Comparison of ENCODE assay signal across 16 cellular contexts in the genomic region with DNA sequence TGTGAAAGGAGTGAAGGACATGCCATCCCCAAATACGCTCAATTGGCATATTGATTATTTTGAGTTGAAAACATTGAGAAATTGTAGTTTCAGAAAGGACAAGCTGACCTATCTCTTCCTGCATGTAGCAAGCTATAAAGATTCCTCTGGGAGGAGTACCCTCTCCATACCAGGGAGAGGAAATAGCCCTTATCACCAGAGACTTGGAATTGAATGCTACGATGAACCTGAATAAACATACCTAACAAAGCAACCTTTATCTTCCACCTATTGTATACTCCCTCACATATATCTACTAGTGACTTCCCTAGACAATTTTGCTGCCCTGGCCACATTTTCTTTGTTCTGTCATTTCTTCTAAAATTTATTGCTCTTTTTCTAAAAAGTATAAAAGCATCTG.
DNase-seq lines count a peak whose midpoint lies in the region; ATAC-seq and TF ChIP-seq lines count a peak whose summit lies in the region.
"Had no signal": no experiment of that assay in that cellular context is flagged by ENCODE, and none has a peak within 500 bp of the region (broad histone marks: within the 10 kb centered on the region; RNA-seq: fewer than 3 reads in every experiment).

No MANE protein-coding gene starts in this region.

- no peak overlapping the region for H3K4ac ChIP-seq in mesendoderm (ENCODE audit: low read depth, low read length)

- H3K79me1 ChIP-seq in mesendoderm (ENCODE audit: low read length), result no peaks in the 10 kb centered on the region

- no peak overlapping the region for H3K9ac ChIP-seq in mesendoderm (ENCODE audit: low read length)
- H3K9ac ChIP-seq: BLaER1 treated with 17β-estradiol and CSF1 and Interleukin-3, amounts not matched to agents 10 nM and 100 nM had no signal

- no peak overlapping the region for H2AK5ac ChIP-seq in mesendoderm (ENCODE audit: low read length)

- H4K5ac ChIP-seq in mesendoderm (ENCODE audit: low read length), result no peak overlapping the region

- no CpG with 5 or more reads among the region's 2 CpGs for WGBS in mesendoderm (ENCODE audit: extremely low coverage, insufficient coverage, low lambda C conversion rate)

- H3K27ac ChIP-seq in mesendoderm (ENCODE audit: low read depth, low read length), result no peak overlapping the region
- H3K27ac ChIP-seq: BLaER1 treated with 17β-estradiol and CSF1 and Interleukin-3, amounts not matched to agents 10 nM and 100 nM had no signal

- H3K4me2 ChIP-seq in mesendoderm (ENCODE audit: low read length), result no peak overlapping the region
- H3K4me2 ChIP-seq: BLaER1 treated with 17β-estradiol and CSF1 and Interleukin-3, amounts not matched to agents 10 nM and 100 nM had no signal

- H2BK120ac ChIP-seq in mesendoderm (ENCODE audit: low read depth, low read length), result no peak overlapping the region

- H3K27ac Mint-ChIP-seq in endothelial cell (ENCODE audit: unreplicated experiment) (peak overlapping the region; percentile 88), HFFc6 (no peak overlapping the region)
- H3K27ac Mint-ChIP-seq: B cell; CD8-positive, alpha-beta T cell; H9 had no signal

- no peaks in the 10 kb centered on the region for H3K4me1 ChIP-seq in mesendoderm (ENCODE audit: control insufficient read depth, low read depth, low read length)

- H3K27me3 Mint-ChIP-seq in endothelial cell (ENCODE audit: unreplicated experiment), result no peaks in the 10 kb centered on the region
- H3K27me3 Mint-ChIP-seq in HFFc6 (ENCODE audit: insufficient read depth), result peaks cover 5% of the 10 kb centered on the region

- H3K36me3 Mint-ChIP-seq in endothelial cell (ENCODE audit: low read depth, unreplicated experiment) (no peaks in the 10 kb centered on the region), HFFc6 (ENCODE audit: low read depth) (no peaks in the 10 kb centered on the region)
- H3K36me3 Mint-ChIP-seq: CD8-positive, alpha-beta T cell had no signal

- ATAC-seq in GM18502 (IDR thresholded peaks at IDR 0.05; ENCODE audit: poor library complexity, unreplicated experiment), result no peak
- ATAC-seq: CD8-positive, alpha-beta T cell had no signal

- no peak overlapping the region for H3K4me3 ChIP-seq in mesendoderm (ENCODE audit: low read length)
- H3K4me3 ChIP-seq: BLaER1 treated with 17β-estradiol and CSF1 and Interleukin-3, amounts not matched to agents 10 nM and 100 nM had no signal

- H2BK5ac ChIP-seq in mesendoderm (ENCODE audit: low read length), result no peak overlapping the region

- H3K27me3 ChIP-seq in mesendoderm (ENCODE audit: insufficient read depth, low read length, poor library complexity), result no peaks in the 10 kb centered on the region
- H3K27me3 ChIP-seq: BLaER1 treated with 17β-estradiol and CSF1 and Interleukin-3, amounts not matched to agents 10 nM and 100 nM had no signal

- H3K23ac ChIP-seq in mesendoderm (ENCODE audit: low read length), result no peak overlapping the region

- H3K4me1 Mint-ChIP-seq in endothelial cell (ENCODE audit: unreplicated experiment) (peaks cover 28% of the 10 kb centered on the region), HFFc6 (ENCODE audit: low read depth) (peaks cover 9% of the 10 kb centered on the region; the same call in 1 of the 2 replicates)
- H3K4me1 Mint-ChIP-seq: B cell had no signal

- no peak overlapping the region for H3K18ac ChIP-seq in mesendoderm (ENCODE audit: low read length)

- no peaks in the 10 kb centered on the region for H3K79me2 ChIP-seq in mesendoderm (ENCODE audit: control insufficient read depth, insufficient read depth, low read length)

- no peak overlapping the region for H2BK15ac ChIP-seq in mesendoderm (replicated peaks; ENCODE audit: low read depth)

- H3K56ac ChIP-seq in mesendoderm (ENCODE audit: low read length), result no peak overlapping the region

- TF ChIP-seq CTCF in endothelial cell (IDR thresholded peaks at IDR 0.05; ENCODE audit: unreplicated experiment) (no peak), HFFc6 (IDR thresholded peaks at IDR 0.05) (no peak)

- no peak overlapping the region for H3K4me3 Mint-ChIP-seq in endothelial cell (ENCODE audit: unreplicated experiment)
- no peak overlapping the region for H3K4me3 Mint-ChIP-seq in HFFc6
- H3K4me3 Mint-ChIP-seq: B cell; CD8-positive, alpha-beta T cell; H9 had no signal

- H3K36me3 ChIP-seq in mesendoderm (ENCODE audit: control insufficient read depth, insufficient read depth, low read length), result no peaks in the 10 kb centered on the region
- H3K36me3 ChIP-seq: BLaER1 treated with 17β-estradiol and CSF1 and Interleukin-3, amounts not matched to agents 10 nM and 100 nM had no signal

- H3K9me3 Mint-ChIP-seq in endothelial cell (ENCODE audit: unreplicated experiment) (no peaks in the 10 kb centered on the region), HFFc6 (no peaks in the 10 kb centered on the region)
- H3K9me3 Mint-ChIP-seq: CD8-positive, alpha-beta T cell had no signal

- H4K8ac ChIP-seq in mesendoderm (ENCODE audit: low read depth, low read length), result no peak overlapping the region

- DNase-seq in NCI-H345 (lab: John Stamatoyannopoulos, UW) (peak; percentile 31), NCI-H748 treated with DMSO at 0.1 percent for 48 hours (lab: John Stamatoyannopoulos, UW) (peak; percentile 17), endothelial cell (ENCODE audit: low spot score) (no peak), mesendoderm (peak; percentile 68), HPDE6-E6E7 (ENCODE audit: extremely low spot score) (no peak), HFFc6 (no peak)
- no peak for DNase-seq in activated CD4-positive, alpha-beta T cell treated with anti-CD3 and anti-CD28 coated beads for 48 hours
- DNase-seq: Calu3; CD8-positive, alpha-beta T cell; DMS79 treated with DMSO at 0.1 percent for 48 hours; GF-D8; H9; IMR-90 had no signal

Comparison
In these comparisons a context has a peak if more than half of its experiments do, and no peak if none do; other contexts are left out.
1. DNase-seq: peak in NCI-H345 (single experiment), NCI-H748 treated with DMSO at 0.1 percent for 48 hours (single experiment) and mesendoderm (single experiment); none in endothelial cell (single experiment), HPDE6-E6E7 (single experiment), activated CD4-positive, alpha-beta T cell treated with anti-CD3 and anti-CD28 coated beads for 48 hours (single experiment) and HFFc6 (single experiment).